In the genomic region with DNA sequence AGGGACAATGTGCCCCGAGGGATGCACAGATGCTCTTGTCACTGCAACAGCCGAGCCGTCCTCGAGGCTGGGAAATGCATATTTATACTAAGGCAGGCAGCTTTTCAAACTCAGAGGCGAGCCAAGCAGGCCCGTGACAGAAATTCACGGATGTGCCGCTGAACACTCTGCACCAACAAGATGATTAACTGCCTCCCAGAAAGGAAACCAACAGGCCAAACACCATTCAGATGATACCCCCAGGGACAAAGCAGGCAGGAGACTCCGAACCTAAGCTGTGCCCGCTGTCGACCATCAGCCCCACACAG, we compare ENCODE assay signal across 18 cellular contexts.
"Had no signal": no experiment of that assay in that cellular context is flagged by ENCODE, and none has a peak within 500 bp of the region (broad histone marks: within the 10 kb centered on the region; RNA-seq: fewer than 3 reads in every experiment).

No MANE protein-coding gene starts in this region.

- H3K4me3 ChIP-seq: gastrocnemius medialis, stomach, testis, uterus had no signal

- DNase-seq: activated CD4-positive, alpha-beta T cell treated with anti-CD3 and anti-CD28 coated beads, Interleukin-2, amount 10 ng/mL, durations not matched to agents 7 days and 5 days; activated CD8-positive, alpha-beta memory T cell treated with anti-CD3 and anti-CD28 coated beads, Interleukin-2, amount 50 U/mL, for 48 hours; activated gamma-delta T cell treated with Interleukin-2 at 50 U/mL for 16 hours; activated naive CD8-positive, alpha-beta T cell treated with anti-CD3 and anti-CD28 coated beads, Interleukin-2, amount 10 ng/mL, durations not matched to agents 7 days and 5 days; activated T-cell treated with anti-CD3 and anti-CD28 coated beads, Interleukin-2, amount 50 U/mL, for 72 hours; brain microvascular endothelial cell; cortex of kidney; effector CD8-positive, alpha-beta T cell; gastrocnemius medialis; midbrain; naive B cell; stimulated activated CD4-positive, alpha-beta T cell treated with anti-CD3 and anti-CD28 coated beads, Interleukin-1b, Interleukin-23, amount 100 ng/mL, for 48 hours; stomach; testis; uterus had no signal

- H3K9me3 ChIP-seq: gastrocnemius medialis, neutrophil, stomach, testis, uterus had no signal

- H3K36me3 ChIP-seq: brain microvascular endothelial cell, neutrophil, uterus had no signal

- H3K27ac ChIP-seq: brain microvascular endothelial cell, gastrocnemius medialis, neutrophil, parathyroid adenoma, testis had no signal

- ATAC-seq: activated T-cell treated with anti-CD3 and anti-CD28 coated beads, Interleukin-2, amount 50 U/mL, for 72 hours; gastrocnemius medialis; left lobe of liver had no signal

- H3K4me1 ChIP-seq: parathyroid adenoma had no signal

- H3K27me3 ChIP-seq: brain microvascular endothelial cell, gastrocnemius medialis, stomach, testis, uterus had no signal
